Comparison of ENCODE assay signal across 8 cellular contexts in genomic region chr9:120868676-120869359, GRCh38. TPM values are rescaled to one million over a fixed set of nuclear protein-coding genes. Genes with fewer than 3 reads are reported as not detected.
A peak's percentile ranks its signal among the peaks of the same experiment; 100 is the strongest.
DNase-seq lines count a peak whose midpoint lies in the region; ATAC-seq and TF ChIP-seq lines count a peak whose summit lies in the region.

No MANE protein-coding gene starts in this region.

- POLR2A ChIA-PET in AG04449 (lab: Yijun Ruan, JAX), result no interaction called here

- peak overlapping the region; percentile 53 for H3K27ac ChIP-seq in epithelial cell of prostate

- ATAC-seq in GM18858 (IDR thresholded peaks at IDR 0.05; ENCODE audit: unreplicated experiment) (peak; percentile 73), HG03095 (IDR thresholded peaks at IDR 0.05; ENCODE audit: unreplicated experiment) (peak; percentile 82)

- peak; percentile 23 for DNase-seq in AG04449 (ENCODE audit: low read depth, low spot score)
- DNase-seq in NOMO-1 treated with DMSO at 0.1 percent for 48 hours (lab: John Stamatoyannopoulos, UW; ENCODE audit: unreplicated experiment), result peak; percentile 96
- DNase-seq in activated T-cell treated with anti-CD3 and anti-CD28 coated beads for 24 hours (ENCODE audit: low read depth), result peak; percentile 97
- peak; percentile 91 for DNase-seq in epithelial cell of prostate (ENCODE audit: low read depth, low spot score)
- peak; percentile 95 for DNase-seq in mucosa of gallbladder (ENCODE audit: low spot score)
- DNase-seq in stimulated activated CD8-positive, alpha-beta memory T cell treated with anti-CD3 and anti-CD28 coated beads, Interleukin-4, amount 100 ng/mL, for 24 hours (ENCODE audit: low read depth), result peak; percentile 94

- CTCF ChIA-PET in AG04449 (lab: Yijun Ruan, JAX), result interaction anchor here (0.8 to 2.4 kb wide), 13 partner anchors 13 to 113 kb away, joined by 3 to 14 read pairs (median 5); partner anchors contain the start of genes PSMD5 and TRAF1

- peak overlapping the region; percentile 65 for H3K4me3 ChIP-seq in AG04449 (ENCODE audit: low read depth, low read length)

- TF ChIP-seq CTCF in AG04449 (IDR thresholded peaks at IDR 0.05; ENCODE audit: insufficient read depth, low read length, missing control alignments), result peak; percentile 75

RNA-seq across cellular contexts. Expression of gene PHF19, which starts 8.2 kb away (rescaled TPM):
- 25.9 TPM for total RNA-seq in mucosa of gallbladder

RNA-seq across cellular contexts. Expression of gene PSMD5, which starts 26.1 kb away (rescaled TPM):
- total RNA-seq in mucosa of gallbladder, result 65.1 TPM

RNA-seq across cellular contexts. Expression of gene TRAF1, which starts 57.8 kb away (rescaled TPM):
- 7.9 TPM for total RNA-seq in mucosa of gallbladder

Comparison
In these comparisons a context has a peak if more than half of its experiments do, and no peak if none do; other contexts are left out.
1. Peak in every context shown above with its lines: DNase-seq, ATAC-seq, H3K4me3 ChIP-seq and H3K27ac ChIP-seq.
2. DNase-seq: peak in every context shown above with its lines; median percentile 97 in activated T-cell treated with anti-CD3 and anti-CD28 coated beads for 24 hours; 96 in NOMO-1 treated with DMSO at 0.1 percent for 48 hours; 95 in mucosa of gallbladder; 94 in stimulated activated CD8-positive, alpha-beta memory T cell treated with anti-CD3 and anti-CD28 coated beads, Interleukin-4, amount 100 ng/mL, for 24 hours; 91 in epithelial cell of prostate; 23 in AG04449.